Comparison of ENCODE assay signal across 16 cellular contexts in genomic region chr20:58392286-58392685, GRCh38. TPM values are rescaled to one million over a fixed set of nuclear protein-coding genes. Genes with fewer than 3 reads are reported as not detected.
A peak's percentile ranks its signal among the peaks of the same experiment; 100 is the strongest.
DNase-seq lines count a peak whose midpoint lies in the region; ATAC-seq and TF ChIP-seq lines count a peak whose summit lies in the region.
"Had no signal": no experiment of that assay in that cellular context is flagged by ENCODE, and none has a peak within 500 bp of the region (broad histone marks: within the 10 kb centered on the region; RNA-seq: fewer than 3 reads in every experiment).

No MANE protein-coding gene starts in this region.

- peak overlapping the region; percentile 98 for H3K4me3 Mint-ChIP-seq in stimulated activated naive CD8-positive, alpha-beta T cell treated with anti-CD3 and anti-CD28 coated beads, Interleukin-15, Interleukin-2, amounts not matched to agents 100 ng/mL and 50 ng/mL, for 24 hours
- H3K4me3 Mint-ChIP-seq in T-cell: peak overlapping the region in 2 of 3 donors; percentile 31 to 82
- peak overlapping the region; percentile 33 to 98 (median 92) for H3K4me3 Mint-ChIP-seq in naive thymus-derived CD4-positive, alpha-beta T cell
- H3K4me3 Mint-ChIP-seq: H9 had no signal

- ATAC-seq in stimulated activated naive CD8-positive, alpha-beta T cell treated with anti-CD3 and anti-CD28 coated beads, Interleukin-15, Interleukin-2, amounts not matched to agents 100 U/mL and 50 U/mL, for 24 hours: no peak
- ATAC-seq in T-cell (replicated peaks in 1 of 4) (no peak), HG02623 (IDR thresholded peaks at IDR 0.05; ENCODE audit: unreplicated experiment) (no peak)
- ATAC-seq in naive thymus-derived CD4-positive, alpha-beta T cell: no peak

- DNase-seq in stimulated activated naive CD8-positive, alpha-beta T cell treated with anti-CD3 and anti-CD28 coated beads, Interleukin-15, Interleukin-2, amounts not matched to agents 100 U/mL and 50 U/mL, for 24 hours: no peak
- no peak for DNase-seq in T-cell
- DNase-seq in naive thymus-derived CD4-positive, alpha-beta T cell: no peak
- no peak for DNase-seq in uterus
- DNase-seq in NCI-H1048 (lab: John Stamatoyannopoulos, UW): no peak
- DNase-seq in NCI-H128 (lab: John Stamatoyannopoulos, UW; ENCODE audit: unreplicated experiment): no peak
- DNase-seq: activated CD4-positive, alpha-beta T cell treated with anti-CD3 and anti-CD28 coated beads, Interleukin-2, amount 50 U/mL, for 48 hours; aorta; foreskin fibroblast; left ventricle myocardium inferior; NCI-H1930; SHP77 treated with DMSO at 0.1 percent for 48 hours had no signal

- H3K9me3 ChIP-seq in naive thymus-derived CD4-positive, alpha-beta T cell (ENCODE audit: control insufficient read depth in 2 of 3, low read length in 3 of 3): no peaks in the 10 kb centered on the region
- H3K9me3 ChIP-seq in uterus: no peaks in the 10 kb centered on the region

- H3K4me1 ChIP-seq in naive thymus-derived CD4-positive, alpha-beta T cell (ENCODE audit: control insufficient read depth in 2 of 2, insufficient read depth in 2 of 2, low read length in 2 of 2): peaks cover 22 to 37% of the 10 kb centered on the region in 2 donors
- H3K4me1 ChIP-seq in uterus: no peaks in the 10 kb centered on the region

- H3K4me1 Mint-ChIP-seq in stimulated activated naive CD8-positive, alpha-beta T cell treated with anti-CD3 and anti-CD28 coated beads, Interleukin-15, Interleukin-2, amounts not matched to agents 100 ng/mL and 50 ng/mL, for 24 hours (ENCODE audit: low read depth): peaks cover 73% of the 10 kb centered on the region
- H3K4me1 Mint-ChIP-seq in T-cell: peaks cover 72 to 83% (median 74%) of the 10 kb centered on the region in 3 donors
- peaks cover 40 to 75% (median 56%) of the 10 kb centered on the region in 7 donors for H3K4me1 Mint-ChIP-seq in naive thymus-derived CD4-positive, alpha-beta T cell

- TF ChIP-seq POLR2A in uterus (IDR thresholded peaks at IDR 0.05): no peak

- H3K27me3 Mint-ChIP-seq in stimulated activated naive CD8-positive, alpha-beta T cell treated with anti-CD3 and anti-CD28 coated beads, Interleukin-15, Interleukin-2, amounts not matched to agents 100 ng/mL and 50 ng/mL, for 24 hours: no peaks in the 10 kb centered on the region
- no peaks in the 10 kb centered on the region for H3K27me3 Mint-ChIP-seq in T-cell
- H3K27me3 Mint-ChIP-seq in naive thymus-derived CD4-positive, alpha-beta T cell: no peaks in the 10 kb centered on the region

- no peaks in the 10 kb centered on the region for H3K36me3 ChIP-seq in naive thymus-derived CD4-positive, alpha-beta T cell (ENCODE audit: control insufficient read depth in 2 of 3, insufficient read depth in 3 of 3, low read length in 3 of 3)
- H3K36me3 ChIP-seq in uterus: no peaks in the 10 kb centered on the region

- H3K27ac Mint-ChIP-seq in stimulated activated naive CD8-positive, alpha-beta T cell treated with anti-CD3 and anti-CD28 coated beads, Interleukin-15, Interleukin-2, amounts not matched to agents 100 ng/mL and 50 ng/mL, for 24 hours: peak overlapping the region; percentile 11
- peak overlapping the region in 1 of 2 donors; percentile 48 for H3K27ac Mint-ChIP-seq in T-cell
- H3K27ac Mint-ChIP-seq in naive thymus-derived CD4-positive, alpha-beta T cell: peak overlapping the region in 6 of 9 donors; percentile 13 to 98 (median 56)
- H3K27ac Mint-ChIP-seq: activated T-helper 2 cell treated with anti-CD3 and anti-CD28 coated beads, Interferon-gamma antibody, Interleukin-2, Interleukin-4, amounts not matched to agents 10 μg/mL and 5 μg/mL and 100 μg/mL, durations not matched to agents 14 hours and 24 hours and 36 hours had no signal

- POLR2A ChIA-PET in T-cell (lab: Charles Lee): no interaction called here
- POLR2A ChIA-PET in naive thymus-derived CD4-positive, alpha-beta T cell (lab: Charles Lee): interaction anchor here (1.0 kb wide), 1 partner anchor 10 kb away, joined by 3 read pairs; no protein-coding TSS in a partner anchor

- no peaks in the 10 kb centered on the region for H3K9me3 Mint-ChIP-seq in stimulated activated naive CD8-positive, alpha-beta T cell treated with anti-CD3 and anti-CD28 coated beads, Interleukin-15, Interleukin-2, amounts not matched to agents 100 ng/mL and 50 ng/mL, for 24 hours
- H3K9me3 Mint-ChIP-seq in T-cell: no peaks in the 10 kb centered on the region
- peaks cover 0 to 2% (median 0%) of the 10 kb centered on the region in 11 donors for H3K9me3 Mint-ChIP-seq in naive thymus-derived CD4-positive, alpha-beta T cell
- H3K9me3 Mint-ChIP-seq: activated T-helper 2 cell treated with anti-CD3 and anti-CD28 coated beads, Interferon-gamma antibody, Interleukin-2, Interleukin-4, amounts not matched to agents 10 μg/mL and 5 μg/mL and 100 μg/mL, durations not matched to agents 14 hours and 24 hours and 36 hours; H9 had no signal

- intact Hi-C loops in naive thymus-derived CD4-positive, alpha-beta T cell (cut with micrococcal nuclease): no loop called here
- intact Hi-C loops in uterus (cut with DNase I; ENCODE audit: low total_unique reads): no loop called here

- no peaks in the 10 kb centered on the region for H3K27me3 ChIP-seq in naive thymus-derived CD4-positive, alpha-beta T cell (ENCODE audit: control insufficient read depth in 2 of 2, insufficient read depth in 2 of 2, low read length in 2 of 2)
- H3K27me3 ChIP-seq in uterus: no peaks in the 10 kb centered on the region

- CTCF ChIA-PET in T-cell (lab: Charles Lee): interaction anchor here in 1 of 2 donors (1.2 kb wide), 1 partner anchor 40 kb away, joined by 3 read pairs; no protein-coding TSS in a partner anchor
- CTCF ChIA-PET in naive thymus-derived CD4-positive, alpha-beta T cell (lab: Charles Lee): no interaction called here

- H3K27ac ChIP-seq in naive thymus-derived CD4-positive, alpha-beta T cell (ENCODE audit: low read depth, low read length): peak overlapping the region; percentile 23
- H3K27ac ChIP-seq in uterus: no peak overlapping the region
- H3K27ac ChIP-seq: left ventricle myocardium inferior had no signal

- H3K4me3 ChIP-seq in naive thymus-derived CD4-positive, alpha-beta T cell (ENCODE audit: low read length): no peak overlapping the region
- no peak overlapping the region for H3K4me3 ChIP-seq in uterus
- H3K4me3 ChIP-seq: left ventricle myocardium inferior had no signal

- no peak for TF ChIP-seq CTCF in uterus (IDR thresholded peaks at IDR 0.05)

- peaks cover 63% of the 10 kb centered on the region for H3K36me3 Mint-ChIP-seq in stimulated activated naive CD8-positive, alpha-beta T cell treated with anti-CD3 and anti-CD28 coated beads, Interleukin-15, Interleukin-2, amounts not matched to agents 100 ng/mL and 50 ng/mL, for 24 hours (ENCODE audit: low read depth)
- H3K36me3 Mint-ChIP-seq in T-cell: peaks cover 23% of the 10 kb centered on the region
- H3K36me3 Mint-ChIP-seq in naive thymus-derived CD4-positive, alpha-beta T cell: peaks cover 0 to 28% (median 11%) of the 10 kb centered on the region in 5 donors

RNA-seq across cellular contexts. Expression of gene VAPB, which starts 3.3 kb away (rescaled TPM):
- 10 to 100 TPM; 26.4 to 35.0 (median 30.8) TPM for total RNA-seq in T-cell
- 10 to 100 TPM; 23.0 to 37.0 (median 27.6) TPM for total RNA-seq in naive thymus-derived CD4-positive, alpha-beta T cell
- polyA plus RNA-seq in naive thymus-derived CD4-positive, alpha-beta T cell: 10 to 100 TPM; 21.9 to 24.3 TPM
- total RNA-seq in uterus: 10 to 100 TPM; 24.1 to 81.0 (median 48.4) TPM
